In genomic region chr2:120415060-120415459, GRCh38 we compare ENCODE assay signal across 8 cellular contexts.
"Had no signal": no experiment of that assay in that cellular context is flagged by ENCODE, and none has a peak within 500 bp of the region (broad histone marks: within the 10 kb centered on the region; RNA-seq: fewer than 3 reads in every experiment).

No MANE protein-coding gene starts in this region.

- ATAC-seq: GM12878 had no signal

- FAIRE-seq: G401.6, GM12878, GM12891, GM12892, GM18507, GM19239 had no signal

- H3K4me3 ChIP-seq: GM12878 had no signal

- DNase-seq: GDM1, GF-D8 had no signal
